Comparison of ENCODE assay signal across 1 cellular context in genomic region chr6:160036790-160037206, GRCh38.
TF ChIP-seq lines count a peak whose summit lies in the region.

No MANE protein-coding gene starts in this region.

TF ChIP-seq in HepG2, 621 proteins besides CTCF, POLR2A, EP300 and RAD21 (continued from another document):
- TF ChIP-seq, protein P1, sequence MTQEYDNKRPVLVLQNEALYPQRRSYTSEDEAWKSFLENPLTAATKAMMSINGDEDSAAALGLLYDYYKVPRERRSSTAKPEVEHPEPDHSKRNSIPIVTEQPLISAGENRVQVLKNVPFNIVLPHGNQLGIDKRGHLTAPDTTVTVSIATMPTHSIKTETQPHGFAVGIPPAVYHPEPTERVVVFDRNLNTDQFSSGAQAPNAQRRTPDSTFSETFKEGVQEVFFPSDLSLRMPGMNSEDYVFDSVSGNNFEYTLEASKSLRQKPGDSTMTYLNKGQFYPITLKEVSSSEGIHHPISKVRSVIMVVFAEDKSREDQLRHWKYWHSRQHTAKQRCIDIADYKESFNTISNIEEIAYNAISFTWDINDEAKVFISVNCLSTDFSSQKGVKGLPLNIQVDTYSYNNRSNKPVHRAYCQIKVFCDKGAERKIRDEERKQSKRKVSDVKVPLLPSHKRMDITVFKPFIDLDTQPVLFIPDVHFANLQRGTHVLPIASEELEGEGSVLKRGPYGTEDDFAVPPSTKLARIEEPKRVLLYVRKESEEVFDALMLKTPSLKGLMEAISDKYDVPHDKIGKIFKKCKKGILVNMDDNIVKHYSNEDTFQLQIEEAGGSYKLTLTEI (CRISPR knock-in tag; conservative IDR thresholded peaks at IDR 0.05): no peak
- TF ChIP-seq TP53 (CRISPR knock-in tag; conservative IDR thresholded peaks at IDR 0.05) (no peak), HDAC6 (IDR thresholded peaks at IDR 0.05; ENCODE audit: low read depth, low read length) (no peak)
TF ChIP-seq in HepG2: peak in this region for 1.
